Comparison of ENCODE assay signal across 19 cellular contexts in the genomic region with DNA sequence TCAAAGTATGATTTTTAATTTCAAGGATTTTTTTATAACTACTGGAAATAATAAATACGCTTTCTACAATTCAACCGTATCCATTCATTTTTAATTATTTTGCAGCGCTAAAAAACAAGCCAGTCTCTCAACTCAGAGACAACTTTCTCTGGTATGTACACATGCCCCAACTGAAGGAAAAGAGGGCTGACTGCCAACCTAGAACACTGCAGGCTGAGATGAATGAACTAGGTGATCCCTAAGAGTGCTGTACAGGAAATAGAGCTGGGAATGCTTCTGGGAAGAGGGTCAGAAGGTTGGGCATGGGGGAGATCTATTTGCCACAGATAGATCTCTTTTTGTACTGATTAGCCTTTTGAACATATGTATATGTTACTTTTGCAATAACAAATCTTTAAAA.
A peak's percentile ranks its signal among the peaks of the same experiment; 100 is the strongest.
DNase-seq lines count a peak whose midpoint lies in the region; ATAC-seq, FAIRE-seq and TF ChIP-seq lines count a peak whose summit lies in the region.
"Had no signal": no experiment of that assay in that cellular context is flagged by ENCODE, and none has a peak within 500 bp of the region (broad histone marks: within the 10 kb centered on the region; RNA-seq: fewer than 3 reads in every experiment).

No MANE protein-coding gene starts in this region.

- no peak overlapping the region for H3K23ac ChIP-seq in H9 (ENCODE audit: insufficient read length, low read depth, low read length)

- TF ChIP-seq POLR2A in transverse colon (IDR thresholded peaks at IDR 0.05): no peak

- H2AFZ ChIP-seq in mammary epithelial cell (ENCODE audit: low read depth, low read length) (peak overlapping the region; percentile 52), H9 (ENCODE audit: low read length) (no peak overlapping the region)

- no peak overlapping the region for H4K91ac ChIP-seq in H9 (ENCODE audit: insufficient read length, low read depth, low read length)

- H3K36me3 ChIP-seq in mammary epithelial cell (ENCODE audit: insufficient read depth, low read length) (no peaks in the 10 kb centered on the region), bronchial epithelial cell (ENCODE audit: control insufficient read depth, insufficient read depth, low read length) (no peaks in the 10 kb centered on the region), transverse colon (no peaks in the 10 kb centered on the region), right atrium auricular region (no peaks in the 10 kb centered on the region)
- H3K36me3 ChIP-seq: BLaER1, HAP-1 had no signal

- no peaks in the 10 kb centered on the region for H4K20me1 ChIP-seq in mammary epithelial cell (ENCODE audit: insufficient read depth, low read length)
- no peaks in the 10 kb centered on the region for H4K20me1 ChIP-seq in H9 (ENCODE audit: control insufficient read depth, insufficient read depth, insufficient read length)
- H4K20me1 ChIP-seq: BLaER1 had no signal

- no peaks in the 10 kb centered on the region for H3K79me1 ChIP-seq in H9 (ENCODE audit: insufficient read depth, low read depth, low read length, poor library complexity, severe bottlenecking)

- H2AK5ac ChIP-seq in H9 (ENCODE audit: insufficient read length, low read length): no peak overlapping the region

- H3K4me3 Mint-ChIP-seq in MCF 10A (ENCODE audit: unreplicated experiment) (no peak overlapping the region), H9 (no peak overlapping the region)
- H3K4me3 Mint-ChIP-seq: CD14-positive monocyte; CD8-positive, alpha-beta T cell had no signal

- TF ChIP-seq EP300 in transverse colon (IDR thresholded peaks at IDR 0.05; ENCODE audit: low read depth): no peak

- H3K27ac ChIP-seq in mammary epithelial cell (ENCODE audit: insufficient read depth, low read depth, low read length) (no peak overlapping the region), foreskin keratinocyte (no peak overlapping the region), H9 (ENCODE audit: insufficient read length, low read depth, low read length) (no peak overlapping the region), transverse colon (no peak overlapping the region), right atrium auricular region (no peak overlapping the region)
- H3K27ac ChIP-seq: 22Rv1, BLaER1 had no signal

- no peak for TF ChIP-seq CTCF in mammary epithelial cell (conservative IDR thresholded peaks at IDR 0.05 in 1 of 2, IDR thresholded peaks at IDR 0.05 in 1 of 2; ENCODE audit: extremely low read depth in 1 of 2, insufficient read depth in 1 of 2, low read depth in 1 of 2, low read length in 2 of 2)
- TF ChIP-seq CTCF in MCF 10A (IDR thresholded peaks at IDR 0.05; ENCODE audit: unreplicated experiment): no peak
- TF ChIP-seq CTCF in bronchial epithelial cell (IDR thresholded peaks at IDR 0.05; ENCODE audit: insufficient read depth, low read length, severe bottlenecking): no peak
- TF ChIP-seq CTCF in foreskin keratinocyte (conservative IDR thresholded peaks at IDR 0.05): no peak
- no peak for TF ChIP-seq CTCF in H9 (conservative IDR thresholded peaks at IDR 0.05)
- TF ChIP-seq CTCF in transverse colon (IDR thresholded peaks at IDR 0.05): no peak
- no peak for TF ChIP-seq CTCF in right atrium auricular region (IDR thresholded peaks at IDR 0.05)

- H3K4me2 ChIP-seq in mammary epithelial cell (ENCODE audit: insufficient read depth, low read depth, low read length) (no peak overlapping the region), H9 (ENCODE audit: insufficient read depth, insufficient read length, low read length) (no peak overlapping the region)
- H3K4me2 ChIP-seq: BLaER1 had no signal

- H3K4me3 ChIP-seq in mammary epithelial cell (replicated peaks in 1 of 3; ENCODE audit: insufficient read depth in 1 of 3, low read depth in 2 of 3, low read length in 3 of 3) (no peak overlapping the region), bronchial epithelial cell (ENCODE audit: low read depth, low read length) (no peak overlapping the region), transverse colon (no peak overlapping the region), right atrium auricular region (no peak overlapping the region)
- H3K4me3 ChIP-seq: BLaER1, HAP-1 had no signal

- ATAC-seq in foreskin keratinocyte: peak; percentile 67
- ATAC-seq in HG03280 (IDR thresholded peaks at IDR 0.05; ENCODE audit: unreplicated experiment): no peak
- ATAC-seq: CD8-positive, alpha-beta T cell had no signal

- H3K23me2 ChIP-seq in H9 (ENCODE audit: insufficient read length, low read depth, low read length, poor library complexity, severe bottlenecking): no peaks in the 10 kb centered on the region

- H2BK20ac ChIP-seq in H9 (ENCODE audit: low read depth, low read length, poor library complexity, severe bottlenecking): no peak overlapping the region

- H3K9ac ChIP-seq in mammary epithelial cell (ENCODE audit: insufficient read depth, low read length) (no peak overlapping the region), H9 (ENCODE audit: extremely low read depth, insufficient read length, low read length) (no peak overlapping the region)
- H3K9ac ChIP-seq: BLaER1 had no signal

- no peak overlapping the region for H3K18ac ChIP-seq in H9 (ENCODE audit: insufficient read length, low read depth, low read length)

- no peak overlapping the region for H2BK5ac ChIP-seq in H9 (ENCODE audit: insufficient read length, low read length)

- no peak overlapping the region for H3K4ac ChIP-seq in H9 (ENCODE audit: low read depth, low read length)

- in situ Hi-C loops in mammary epithelial cell (cut with MboI; ENCODE audit: low sequenced_read_pairs in 2 of 2) (no loop called here), transverse colon (cut with MboI; ENCODE audit: low pct_ligation_motif_present in 1 of 4, low pct_unique_long_range_greater_than_20kb in 1 of 4, low sequenced_read_pairs in 3 of 4) (no loop called here)

- H3K4me1 ChIP-seq in mammary epithelial cell (ENCODE audit: insufficient read depth, low read length) (peaks cover 3% of the 10 kb centered on the region), foreskin keratinocyte (peaks cover 5% of the 10 kb centered on the region), H9 (ENCODE audit: insufficient read depth, low read length) (no peaks in the 10 kb centered on the region), transverse colon (no peaks in the 10 kb centered on the region), right atrium auricular region (no peaks in the 10 kb centered on the region)
- H3K4me1 ChIP-seq: BLaER1, HAP-1 had no signal

- H3K36me3 Mint-ChIP-seq in MCF 10A (ENCODE audit: insufficient read depth, unreplicated experiment) (no peaks in the 10 kb centered on the region), H9 (ENCODE audit: insufficient read depth in 1 of 3, low read depth in 3 of 3) (peaks cover 3 to 6% (median 4%) of the 10 kb centered on the region in 3 experiments; a peak in 6 of 7 replicates)
- H3K36me3 Mint-ChIP-seq: CD14-positive monocyte; CD8-positive, alpha-beta T cell had no signal

- no peak overlapping the region for H3K56ac ChIP-seq in H9 (ENCODE audit: insufficient read length, low read depth, low read length)

- no peaks in the 10 kb centered on the region for H3K9me3 ChIP-seq in mammary epithelial cell (replicated peaks; ENCODE audit: insufficient read depth, low read length)
- no peaks in the 10 kb centered on the region for H3K9me3 ChIP-seq in H9 (ENCODE audit: control insufficient read depth, low read depth, low read length)
- peaks cover 0 to 5% of the 10 kb centered on the region in 2 donors for H3K9me3 ChIP-seq in transverse colon
- H3K9me3 ChIP-seq in right atrium auricular region: peaks cover 0 to 7% of the 10 kb centered on the region in 2 donors
- H3K9me3 ChIP-seq: HAP-1 had no signal

- no peak overlapping the region for H2BK15ac ChIP-seq in H9 (ENCODE audit: low read depth, low read length)

- intact Hi-C loops in mammary epithelial cell (cut with micrococcal nuclease) (no loop called here), MCF 10A (cut with micrococcal nuclease) (no loop called here), transverse colon (cut with DNase I; ENCODE audit: low total_unique reads) (no loop called here)

- H3K27me3 ChIP-seq in mammary epithelial cell (ENCODE audit: insufficient read depth, low read length) (no peaks in the 10 kb centered on the region), bronchial epithelial cell (ENCODE audit: control insufficient read depth, insufficient read depth, low read length) (no peaks in the 10 kb centered on the region), foreskin keratinocyte (no peaks in the 10 kb centered on the region), H9 (ENCODE audit: insufficient read depth, low read length) (no peaks in the 10 kb centered on the region), transverse colon (no peaks in the 10 kb centered on the region), right atrium auricular region (no peaks in the 10 kb centered on the region)
- H3K27me3 ChIP-seq: BLaER1 had no signal

- WGBS in mammary epithelial cell (ENCODE audit: low coverage, missing lambda C conversion rate): 21% methylated on average over 3 of the region's 3 CpGs
- WGBS in H9 (ENCODE audit: extremely low coverage, insufficient read length, low lambda C conversion rate): 100% methylated on average over 2 of the region's 3 CpGs
- WGBS in transverse colon (ENCODE audit: low coverage in 1 of 2), 2 donors: 90 to 92% methylated on average over 3 of the region's 3 CpGs

- H2BK12ac ChIP-seq in H9 (ENCODE audit: insufficient read length, low read depth, low read length): no peak overlapping the region

- no peak overlapping the region for H3K14ac ChIP-seq in H9 (ENCODE audit: insufficient read depth, low read length)

- no peaks in the 10 kb centered on the region for H3K79me2 ChIP-seq in mammary epithelial cell (ENCODE audit: insufficient read depth, low read length)
- H3K79me2 ChIP-seq in H9 (ENCODE audit: insufficient read depth, low read length): no peaks in the 10 kb centered on the region

- CTCF ChIA-PET in mammary epithelial cell (lab: Charles Lee; ENCODE audit: low non-redundant PET): no interaction called here
- CTCF ChIA-PET in MCF 10A (lab: Yijun Ruan, JAX): no interaction called here

- dilution Hi-C loops in mammary epithelial cell (cut with HindIII; ENCODE audit: low sequenced_read_pairs): no loop called here

- H2BK120ac ChIP-seq in H9 (ENCODE audit: low read depth, low read length, poor library complexity, severe bottlenecking): no peak overlapping the region

- POLR2A ChIA-PET in MCF 10A (lab: Yijun Ruan, JAX): interaction anchor here (0.7 kb wide), 1 partner anchor 276 kb away, joined by 4 read pairs; no protein-coding TSS in a partner anchor

- peak; percentile 44 for DNase-seq in mammary epithelial cell
- no peak for DNase-seq in MCF 10A (ENCODE audit: unreplicated experiment)
- peak; percentile 59 for DNase-seq in bronchial epithelial cell (ENCODE audit: low read depth)
- peak in 1 of 2 donors; percentile 57 for DNase-seq in foreskin keratinocyte
- no peak for DNase-seq in H9
- no peak for DNase-seq in transverse colon
- no peak for DNase-seq in right atrium auricular region (ENCODE audit: low spot score)
- DNase-seq: Calu3; CD8-positive, alpha-beta T cell; DMS79 treated with DMSO at 0.1 percent for 48 hours; GF-D8; GOT3; IMR-90 had no signal

- BruUV-seq in mammary epithelial cell (replicated peaks; lab: Mats Ljungman, UMichigan) (no TSS peak), MCF 10A (replicated peaks; lab: Mats Ljungman, UMichigan) (no TSS peak)

- no peaks in the 10 kb centered on the region for H3K4me1 Mint-ChIP-seq in MCF 10A (ENCODE audit: insufficient read depth, unreplicated experiment)
- no peaks in the 10 kb centered on the region for H3K4me1 Mint-ChIP-seq in H9
- H3K4me1 Mint-ChIP-seq: CD14-positive monocyte had no signal

- H3T11ph ChIP-seq in H9 (ENCODE audit: low read length): no peak overlapping the region

- FAIRE-seq in bronchial epithelial cell (lab: Jason Lieb, UNC): no peak
- FAIRE-seq: HTR-8/SVneo had no signal

- no peak overlapping the region for H4K5ac ChIP-seq in H9 (ENCODE audit: insufficient read length, low read depth, low read length)

- no peak overlapping the region for H4K8ac ChIP-seq in H9 (replicated peaks; ENCODE audit: insufficient read length, low read depth, low read length)

- H3K27me3 Mint-ChIP-seq in MCF 10A (ENCODE audit: insufficient read depth, unreplicated experiment) (no peaks in the 10 kb centered on the region), H9 (ENCODE audit: low read depth) (no peaks in the 10 kb centered on the region; the same call in 1 of the 2 replicates)

- no peaks in the 10 kb centered on the region for H3K9me3 Mint-ChIP-seq in MCF 10A (ENCODE audit: unreplicated experiment)
- H3K9me3 Mint-ChIP-seq in H9: peaks cover 5 to 15% of the 10 kb centered on the region in 2 experiments; a peak in 4 of 5 replicates

- H3K27ac Mint-ChIP-seq in MCF 10A (ENCODE audit: low read depth, unreplicated experiment) (no peak overlapping the region), H9 (no peak overlapping the region; a peak in 1 of 7 replicates)
- H3K27ac Mint-ChIP-seq: CD14-positive monocyte; CD8-positive, alpha-beta T cell had no signal

Comparison
In these comparisons a context has a peak if more than half of its experiments do, and no peak if none do; other contexts are left out.
1. DNase-seq: peak in mammary epithelial cell (single experiment) and bronchial epithelial cell (single experiment); none in MCF 10A (single experiment), H9 (single experiment), transverse colon (single experiment) and right atrium auricular region (single experiment).